Comparison of ENCODE assay signal across 8 cellular contexts in genomic region chr6:30720738-30721197, GRCh38. TPM values are rescaled to one million over a fixed set of nuclear protein-coding genes. Genes with fewer than 3 reads are reported as not detected.
DNase-seq lines count a peak whose midpoint lies in the region; ATAC-seq and TF ChIP-seq lines count a peak whose summit lies in the region.

No MANE protein-coding gene starts in this region.

- peaks cover 29% of the 10 kb centered on the region for H3K36me3 ChIP-seq in GM06990 (ENCODE audit: control insufficient read depth, insufficient read depth, low read length)

- H3K27me3 ChIP-seq in GM06990 (replicated peaks; ENCODE audit: control insufficient read depth, insufficient read depth, low read length): no peaks in the 10 kb centered on the region

- TF ChIP-seq CTCF in GM06990 (IDR thresholded peaks at IDR 0.05; ENCODE audit: insufficient read depth, low read length, poor library complexity, severe bottlenecking) (no peak), VCaP (conservative IDR thresholded peaks at IDR 0.05) (no peak)

- ATAC-seq in left colon (peak; percentile 33), HG03565 (IDR thresholded peaks at IDR 0.05; ENCODE audit: unreplicated experiment) (no peak), GM19328 (IDR thresholded peaks at IDR 0.05; ENCODE audit: unreplicated experiment) (no peak)

- peak overlapping the region; percentile 89 for H3K27ac ChIP-seq in VCaP

- DNase-seq in GM06990 (ENCODE audit: extremely low read depth, insufficient read length) (peak; percentile 82), NCI-H2029 (lab: John Stamatoyannopoulos, UW) (peak; percentile 82), cerebellar cortex (ENCODE audit: low spot score) (peak; percentile 48), left colon (peak; percentile 85 to 87)
- peak; percentile 38 to 61 for DNase-seq in stimulated activated CD4-positive, alpha-beta T cell treated with anti-CD3 and anti-CD28 coated beads, Interleukin-1b, Interleukin-23, amount 100 ng/mL, for 4 hours (ENCODE audit: low read depth in 2 of 2)

- H3K4me3 ChIP-seq in GM06990 (replicated peaks; ENCODE audit: low read depth, low read length): peak overlapping the region; percentile 98

- intact Hi-C loops in left colon (cut with DNase I, micrococcal nuclease): loop anchor here in 1 of 2 donors (5.0 kb wide), 1 partner anchor 43 kb away; no protein-coding TSS in a partner anchor

RNA-seq across cellular contexts. Expression of gene TUBB, which starts 0.6 kb away (rescaled TPM):
- total RNA-seq in left colon: 100 to 1,000 TPM; 149 to 195 TPM

RNA-seq across cellular contexts. Expression of gene MDC1, which starts 3.7 kb away (rescaled TPM):
- total RNA-seq in left colon: 10 to 100 TPM; 11.1 to 16.3 TPM

RNA-seq across cellular contexts. Expression of gene FLOT1, which starts 21.7 kb away (rescaled TPM):
- 100 to 1,000 TPM; 130 to 137 TPM for total RNA-seq in left colon

RNA-seq across cellular contexts. Expression of gene IER3, which starts 23.6 kb away (rescaled TPM):
- 100 to 1,000 TPM in 1 of 2 donors, 10 to 100 TPM in 1; 70.9 to 169 TPM for total RNA-seq in left colon

RNA-seq across cellular contexts. Expression of gene NRM, which starts 30.0 kb away (rescaled TPM):
- 1 to 10 TPM; 4.6 to 5.4 TPM for total RNA-seq in left colon
